Comparison of ENCODE assay signal across 1 cellular context in the genomic region with DNA sequence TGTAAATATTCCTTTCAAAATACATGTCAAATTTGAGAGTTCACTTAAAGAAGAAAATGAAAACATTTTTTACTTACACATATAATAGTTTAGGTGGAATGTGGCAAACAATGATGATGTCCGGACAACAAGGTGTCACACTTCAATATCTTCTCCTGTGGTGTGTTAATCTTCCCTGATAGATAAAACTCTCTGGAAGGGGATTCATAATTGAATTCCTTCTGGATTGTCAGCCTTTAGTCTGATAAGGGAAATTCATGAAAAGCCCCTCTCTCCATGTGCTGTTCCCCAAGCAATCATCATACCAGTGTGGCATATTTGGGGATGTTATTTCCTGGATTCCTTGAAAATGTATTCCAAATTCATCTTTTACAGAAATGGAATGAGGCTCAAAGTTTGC.
TF ChIP-seq lines count a peak whose summit lies in the region.

No MANE protein-coding gene starts in this region.

TF ChIP-seq in GM12878, 131 proteins besides CTCF, POLR2A, EP300 and RAD21:
- TF ChIP-seq RCOR1 (conservative IDR thresholded peaks at IDR 0.05; ENCODE audit: low read depth, low read length) (no peak), BCL11A (IDR thresholded peaks at IDR 0.05; ENCODE audit: low read depth, low read length) (no peak), ETV6 (conservative IDR thresholded peaks at IDR 0.05 in 1 of 2, IDR thresholded peaks at IDR 0.05 in 1 of 2; ENCODE audit: borderline replicate concordance in 1 of 2, low read depth in 1 of 2) (no peak)
